18 cellular contexts compared by ENCODE assay signal in the genomic region with DNA sequence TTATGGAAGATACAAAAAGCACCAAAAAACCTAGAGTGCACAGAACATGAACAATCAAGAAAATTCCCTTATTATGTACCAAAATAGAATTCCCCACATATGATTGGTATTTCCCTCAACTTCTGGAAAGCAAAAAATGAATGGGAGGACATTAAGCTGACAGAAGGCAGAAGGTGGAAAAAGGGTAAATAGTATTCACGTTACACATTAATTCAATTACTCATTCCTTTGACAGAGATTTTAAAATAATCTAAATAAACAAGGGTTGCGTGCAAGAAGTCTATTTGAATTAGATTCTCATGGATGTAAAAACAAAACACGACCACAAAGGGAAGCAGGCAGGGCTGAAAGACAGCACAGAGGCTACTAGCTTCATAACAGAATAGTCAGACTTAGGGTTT.
DNase-seq lines count a peak whose midpoint lies in the region; ATAC-seq and TF ChIP-seq lines count a peak whose summit lies in the region.
"Had no signal": no experiment of that assay in that cellular context is flagged by ENCODE, and none has a peak within 500 bp of the region (broad histone marks: within the 10 kb centered on the region; RNA-seq: fewer than 3 reads in every experiment).

No MANE protein-coding gene starts in this region.

- H3K4me3 ChIP-seq in astrocyte of the spinal cord (ENCODE audit: low read depth, low read length) (no peak overlapping the region), fibroblast of villous mesenchyme (ENCODE audit: low read depth, low read length) (no peak overlapping the region)
- H3K4me3 ChIP-seq: cardiac muscle cell had no signal

- in situ Hi-C loops in astrocyte of the spinal cord (cut with HindIII; ENCODE audit: low sequenced_read_pairs) = no loop called here

- peak overlapping the region; percentile 3 for H3K27ac Mint-ChIP-seq in type B pancreatic cell
- H3K27ac Mint-ChIP-seq: memory B cell had no signal

- H3K9me3 Mint-ChIP-seq in type B pancreatic cell = no peaks in the 10 kb centered on the region

- no peak for TF ChIP-seq CTCF in astrocyte of the spinal cord (IDR thresholded peaks at IDR 0.05; ENCODE audit: low read depth, low read length)
- TF ChIP-seq CTCF in fibroblast of villous mesenchyme (IDR thresholded peaks at IDR 0.05; ENCODE audit: insufficient read depth, low read depth, low read length) = no peak
- TF ChIP-seq CTCF in type B pancreatic cell (conservative IDR thresholded peaks at IDR 0.05) = no peak

- peaks cover 8% of the 10 kb centered on the region for H3K4me1 Mint-ChIP-seq in type B pancreatic cell (ENCODE audit: unreplicated experiment)

- no peak overlapping the region for H3K4me3 Mint-ChIP-seq in type B pancreatic cell
- H3K4me3 Mint-ChIP-seq: memory B cell had no signal

- intact Hi-C loops in left colon (cut with DNase I, micrococcal nuclease) = no loop called here

- ATAC-seq in GM21367 (IDR thresholded peaks at IDR 0.05; ENCODE audit: unreplicated experiment) (no peak), left colon (no peak)

- DNase-seq in SHP77 treated with DMSO at 0.1 percent for 48 hours (lab: John Stamatoyannopoulos, UW) (peak; percentile 14), SHP77 (lab: John Stamatoyannopoulos, UW) (no peak), astrocyte of the spinal cord (ENCODE audit: low read depth, low spot score) (peak; percentile 66), fibroblast of villous mesenchyme (ENCODE audit: low read depth) (peak; percentile 74), type B pancreatic cell (ENCODE audit: extremely low spot score, unreplicated experiment) (no peak), left colon (no peak)
- no peak for DNase-seq in activated CD4-positive, CD25-positive, alpha-beta regulatory T cell (lab: John Stamatoyannopoulos, UW)
- DNase-seq: 8988T; activated CD4-positive, alpha-beta T cell treated with anti-CD3 and anti-CD28 coated beads, Interleukin-2, amount 50 U/mL, for 1 hour; Caco-2; NCI-H1417 treated with DMSO at 0.1 percent for 48 hours; NCI-H526 treated with DMSO at 0.1 percent for 48 hours; occipital lobe; stimulated activated CD4-positive, alpha-beta T cell treated with anti-CD3 and anti-CD28 coated beads, Interleukin-12 subunit alpha, Interleukin-12 subunit beta, amount 100 ng/mL, for 4 hours; T1000 had no signal

- H3K27me3 Mint-ChIP-seq in type B pancreatic cell = no peaks in the 10 kb centered on the region
- H3K27me3 Mint-ChIP-seq: memory B cell had no signal

- H3K36me3 Mint-ChIP-seq in type B pancreatic cell = no peaks in the 10 kb centered on the region
- H3K36me3 Mint-ChIP-seq: memory B cell had no signal

Comparison
In these comparisons a context has a peak if more than half of its experiments do, and no peak if none do; other contexts are left out.
1. DNase-seq: peak in SHP77 treated with DMSO at 0.1 percent for 48 hours (single experiment), astrocyte of the spinal cord (single experiment) and fibroblast of villous mesenchyme (single experiment); none in SHP77 (0 of 2), type B pancreatic cell (single experiment), activated CD4-positive, CD25-positive, alpha-beta regulatory T cell (0 of 4) and left colon (0 of 2).